ENCODE assay signal across 8 cellular contexts in genomic region chr15:30992073-30992363, GRCh38. TPM values are rescaled to one million over a fixed set of nuclear protein-coding genes. Genes with fewer than 3 reads are reported as not detected.
A peak's percentile ranks its signal among the peaks of the same experiment; 100 is the strongest.
DNase-seq lines count a peak whose midpoint lies in the region; ATAC-seq and TF ChIP-seq lines count a peak whose summit lies in the region.

No MANE protein-coding gene starts in this region.

- H3K36me3 Mint-ChIP-seq in CD4-positive, alpha-beta memory T cell: peaks cover 0 to 13% of the 10 kb centered on the region in 2 donors

- H3K27me3 Mint-ChIP-seq in CD4-positive, alpha-beta memory T cell: no peaks in the 10 kb centered on the region

- ATAC-seq in HG03460 (IDR thresholded peaks at IDR 0.05; ENCODE audit: unreplicated experiment): peak; percentile 15
- ATAC-seq in GM18868 (IDR thresholded peaks at IDR 0.05; ENCODE audit: unreplicated experiment): no peak
- no peak for ATAC-seq in GM21381 (IDR thresholded peaks at IDR 0.05; ENCODE audit: unreplicated experiment)
- ATAC-seq in GM18870 (IDR thresholded peaks at IDR 0.05; ENCODE audit: unreplicated experiment): no peak

- TF ChIP-seq POLR2A in uterus (IDR thresholded peaks at IDR 0.05): no peak

- peak overlapping the region in 1 of 2 experiments; percentile 34 for H3K23ac ChIP-seq in mesenchymal stem cell (ENCODE audit: low read length in 2 of 2)

- peaks cover 1% of the 10 kb centered on the region for H3K79me1 ChIP-seq in mesenchymal stem cell (replicated peaks; ENCODE audit: low read length, poor library complexity, severe bottlenecking)

- H2BK12ac ChIP-seq in mesenchymal stem cell (ENCODE audit: low read length in 2 of 2): peak overlapping the region in 1 of 2 experiments; percentile 4

- in situ Hi-C loops in brain microvascular endothelial cell (cut with HindIII; ENCODE audit: low pct_ligation_motif_present, low sequenced_read_pairs): no loop called here

- DNase-seq in CD4-positive, alpha-beta memory T cell: no peak
- DNase-seq in brain microvascular endothelial cell: no peak
- no peak for DNase-seq in mesenchymal stem cell
- no peak for DNase-seq in uterus

- H3K9ac ChIP-seq in mesenchymal stem cell (ENCODE audit: low read length): peak overlapping the region; percentile 99

- H3K14ac ChIP-seq in mesenchymal stem cell (ENCODE audit: low read length in 2 of 2): peak overlapping the region in 1 of 2 experiments; percentile 93

- H2AFZ ChIP-seq in mesenchymal stem cell (ENCODE audit: low read depth, low read length): peak overlapping the region; percentile 72

- H3K4me1 ChIP-seq in CD4-positive, alpha-beta memory T cell (ENCODE audit: insufficient read depth, low read length): peaks cover 30% of the 10 kb centered on the region
- H3K4me1 ChIP-seq in mesenchymal stem cell (ENCODE audit: control insufficient read depth, insufficient read depth, low read depth, low read length): peaks cover 6% of the 10 kb centered on the region
- H3K4me1 ChIP-seq in uterus: no peaks in the 10 kb centered on the region

- H3K27ac Mint-ChIP-seq in CD4-positive, alpha-beta memory T cell: peak overlapping the region; percentile 62 to 94 (median 86)

- POLR2A ChIA-PET in CD4-positive, alpha-beta memory T cell (lab: Charles Lee; ENCODE audit: partially characterized antibody): interaction anchor here (0.7 to 1.9 kb wide), 6 partner anchors 9 to 368 kb away, joined by 3 to 7 read pairs (median 4); partner anchors contain the start of gene ARHGAP11B

- H3K4me3 ChIP-seq in CD4-positive, alpha-beta memory T cell (ENCODE audit: low read length in 2 of 2): peak overlapping the region; percentile 44 to 76
- H3K4me3 ChIP-seq in brain microvascular endothelial cell (ENCODE audit: low read depth, low read length) (peak overlapping the region; percentile 91), mesenchymal stem cell (ENCODE audit: insufficient read depth in 1 of 2, low read depth in 1 of 2, low read length in 2 of 2) (peak overlapping the region; percentile 97 to 99), uterus (peak overlapping the region; percentile 64 to 92)

- H3K4me3 Mint-ChIP-seq in CD4-positive, alpha-beta memory T cell: peak overlapping the region; percentile 61 to 89 (median 86)

- TF ChIP-seq CTCF in brain microvascular endothelial cell (IDR thresholded peaks at IDR 0.05; ENCODE audit: low read depth, low read length, missing control alignments): no peak
- TF ChIP-seq CTCF in uterus (IDR thresholded peaks at IDR 0.05): no peak

- H3K4me2 ChIP-seq in mesenchymal stem cell (ENCODE audit: low read length, poor library complexity, severe bottlenecking): peak overlapping the region; percentile 91

- H4K8ac ChIP-seq in mesenchymal stem cell (ENCODE audit: low read length): peak overlapping the region; percentile 89

- no peak overlapping the region for H2BK15ac ChIP-seq in mesenchymal stem cell (ENCODE audit: low read depth, poor library complexity, severe bottlenecking)

- peak overlapping the region; percentile 80 for H4K91ac ChIP-seq in mesenchymal stem cell (ENCODE audit: low read length)

- no peaks in the 10 kb centered on the region for H3K27me3 ChIP-seq in CD4-positive, alpha-beta memory T cell (ENCODE audit: insufficient read depth, low read length)
- H3K27me3 ChIP-seq in brain microvascular endothelial cell (replicated peaks) (no peaks in the 10 kb centered on the region), mesenchymal stem cell (ENCODE audit: control insufficient read depth in 1 of 2, insufficient read depth in 1 of 2, low read length in 2 of 2) (no peaks in the 10 kb centered on the region), uterus (no peaks in the 10 kb centered on the region)

- peak overlapping the region; percentile 76 for H3K27ac ChIP-seq in CD4-positive, alpha-beta memory T cell (ENCODE audit: low read depth, low read length)
- peak overlapping the region; percentile 69 for H3K27ac ChIP-seq in brain microvascular endothelial cell
- H3K27ac ChIP-seq in mesenchymal stem cell (ENCODE audit: low read length, poor library complexity, severe bottlenecking): peak overlapping the region; percentile 63
- H3K27ac ChIP-seq in uterus: peak overlapping the region; percentile 89 to 91

- H3K18ac ChIP-seq in mesenchymal stem cell (ENCODE audit: low read depth in 1 of 2, low read length in 2 of 2): peak overlapping the region; percentile 84 to 98

- CTCF ChIA-PET in CD4-positive, alpha-beta memory T cell (lab: Charles Lee; ENCODE audit: partially characterized antibody): interaction anchor here (2.6 kb wide), 1 partner anchor 497 kb away, joined by 10 read pairs; no protein-coding TSS in a partner anchor

- H3K4ac ChIP-seq in mesenchymal stem cell (ENCODE audit: low read depth in 1 of 2, low read length in 2 of 2): peak overlapping the region; percentile 45 to 69

- H2BK120ac ChIP-seq in mesenchymal stem cell (ENCODE audit: low read depth, low read length): peak overlapping the region; percentile 57

- peak overlapping the region; percentile 89 for H2BK5ac ChIP-seq in mesenchymal stem cell (ENCODE audit: low read depth, low read length, poor library complexity, severe bottlenecking)

- peaks cover 1% of the 10 kb centered on the region for H3K36me3 ChIP-seq in CD4-positive, alpha-beta memory T cell (ENCODE audit: insufficient read depth, low read length)
- H3K36me3 ChIP-seq in brain microvascular endothelial cell (replicated peaks) (no peaks in the 10 kb centered on the region), mesenchymal stem cell (ENCODE audit: control insufficient read depth in 1 of 2, insufficient read depth in 2 of 2, low read depth in 1 of 2, low read length in 2 of 2) (peaks cover 0 to 6% of the 10 kb centered on the region in 2 experiments), uterus (no peaks in the 10 kb centered on the region)

- H3K9me3 ChIP-seq in CD4-positive, alpha-beta memory T cell (ENCODE audit: control insufficient read depth in 1 of 2, low read length in 2 of 2): no peaks in the 10 kb centered on the region
- H3K9me3 ChIP-seq in mesenchymal stem cell (ENCODE audit: control insufficient read depth, low read length): no peaks in the 10 kb centered on the region
- H3K9me3 ChIP-seq in uterus: no peaks in the 10 kb centered on the region

- 0% methylated on average over 9 of the region's 10 CpGs for WGBS in mesenchymal stem cell

- peak overlapping the region; percentile 3 for H2AK5ac ChIP-seq in mesenchymal stem cell (ENCODE audit: low read length, severe bottlenecking)

- H3K9me3 Mint-ChIP-seq in CD4-positive, alpha-beta memory T cell: peaks cover 0 to 5% (median 0%) of the 10 kb centered on the region in 8 donors

- intact Hi-C loops in CD4-positive, alpha-beta memory T cell (cut with micrococcal nuclease): loop anchor here (5.0 to 10.0 kb wide), 5 partner anchors 133 to 880 kb away; partner anchors contain the start of genes KLF13 and OTUD7A
- intact Hi-C loops in uterus (cut with DNase I; ENCODE audit: low total_unique reads): no loop called here

- H3K4me1 Mint-ChIP-seq in CD4-positive, alpha-beta memory T cell: peaks cover 17 to 28% (median 23%) of the 10 kb centered on the region in 4 donors

RNA-seq across cellular contexts. Expression of gene MTMR10, which starts 0.6 kb away (rescaled TPM):
- 10 to 100 TPM; 29.6 to 31.8 TPM for total RNA-seq in CD4-positive, alpha-beta memory T cell
- 1 to 10 TPM; 2.7 to 8.4 TPM for polyA plus RNA-seq in CD4-positive, alpha-beta memory T cell
- 6.6 TPM for polyA plus RNA-seq in mesenchymal stem cell (2013, experiment 1 of 2)
- 6.7 TPM for polyA plus RNA-seq in mesenchymal stem cell (2013, experiment 2 of 2)
- 10 to 100 TPM; 11.8 to 34.2 (median 19.1) TPM for total RNA-seq in uterus
